In genomic region chr15:45402162-45402954, GRCh38 we compare ENCODE assay signal across 8 cellular contexts. TPM values are rescaled to one million over a fixed set of nuclear protein-coding genes. Genes with fewer than 3 reads are reported as not detected.
A peak's percentile ranks its signal among the peaks of the same experiment; 100 is the strongest.
DNase-seq lines count a peak whose midpoint lies in the region; ATAC-seq and TF ChIP-seq lines count a peak whose summit lies in the region.

No MANE protein-coding gene starts in this region.

- H3K27me3 Mint-ChIP-seq in T-helper 17 cell: peaks cover 2% of the 10 kb centered on the region

- H3K27ac ChIP-seq in angular gyrus (ENCODE audit: low read depth, low read length): peak overlapping the region; percentile 97
- peak overlapping the region; percentile 92 to 94 for H3K27ac ChIP-seq in right atrium auricular region
- H3K27ac ChIP-seq in prostate gland: peak overlapping the region; percentile 82 to 92
- peak overlapping the region; percentile 73 for H3K27ac ChIP-seq in urinary bladder (ENCODE audit: low read depth)

- H3K9me3 ChIP-seq in T-helper 17 cell (ENCODE audit: control insufficient read depth, low read length, poor library complexity, severe bottlenecking) (no peaks in the 10 kb centered on the region), right atrium auricular region (no peaks in the 10 kb centered on the region), prostate gland (no peaks in the 10 kb centered on the region)

- intact Hi-C loops in prostate gland (cut with DNase I): loop anchor here (2.0 to 5.0 kb wide), 4 partner anchors 24 to 235 kb away; partner anchors contain the start of genes BLOC1S6 and GATM

- H3K4me3 Mint-ChIP-seq in T-helper 17 cell: peak overlapping the region; percentile 90

- peak overlapping the region; percentile 89 for H3K27ac Mint-ChIP-seq in T-helper 17 cell

- peaks cover 27% of the 10 kb centered on the region for H3K4me1 Mint-ChIP-seq in T-helper 17 cell

- H3K36me3 Mint-ChIP-seq in T-helper 17 cell (ENCODE audit: low read depth): peaks cover 2% of the 10 kb centered on the region

- ATAC-seq in GM18499 (IDR thresholded peaks at IDR 0.05; ENCODE audit: insufficient read depth, unreplicated experiment): peak; percentile 78
- peak; percentile 85 for ATAC-seq in HG02938 (IDR thresholded peaks at IDR 0.05; ENCODE audit: unreplicated experiment)
- ATAC-seq in T-helper 17 cell: peak; percentile 94

- TF ChIP-seq CTCF in right atrium auricular region (IDR thresholded peaks at IDR 0.05) (no peak), prostate gland (IDR thresholded peaks at IDR 0.05) (peak in 1 of 4 experiments; percentile 12)

- H3K4me3 ChIP-seq in right atrium auricular region: peak overlapping the region; percentile 80 to 99
- H3K4me3 ChIP-seq in prostate gland: peak overlapping the region; percentile 88 to 94
- H3K4me3 ChIP-seq in urinary bladder (ENCODE audit: low read depth, low read length): peak overlapping the region; percentile 95

- H3K36me3 ChIP-seq in right atrium auricular region: peaks cover 15% of the 10 kb centered on the region
- H3K36me3 ChIP-seq in prostate gland: no peaks in the 10 kb centered on the region
- H3K36me3 ChIP-seq in urinary bladder (ENCODE audit: insufficient read depth): peaks cover 3% of the 10 kb centered on the region

- H3K27me3 ChIP-seq in right atrium auricular region (no peaks in the 10 kb centered on the region), prostate gland (replicated peaks; ENCODE audit: insufficient read depth) (no peaks in the 10 kb centered on the region)

- peak; percentile 77 for TF ChIP-seq POLR2A in prostate gland (IDR thresholded peaks at IDR 0.05)

- H3K4me1 ChIP-seq in right atrium auricular region (peaks cover 0 to 20% of the 10 kb centered on the region in 2 donors), prostate gland (replicated peaks) (no peaks in the 10 kb centered on the region), urinary bladder (ENCODE audit: insufficient read depth) (no peaks in the 10 kb centered on the region)

- WGBS in prostate gland: under 1% methylated on average over 79 of the region's 84 CpGs
- WGBS in urinary bladder: under 1% methylated on average over 84 of the region's 84 CpGs

- DNase-seq in NCI-H1694 treated with DMSO at 0.1 percent for 48 hours (lab: John Stamatoyannopoulos, UW) (peak; percentile 93), T-helper 17 cell (peak; percentile 87 to 93 (median 89)), right atrium auricular region (ENCODE audit: low spot score) (peak; percentile 95), prostate gland (ENCODE audit: low spot score) (peak; percentile 94)

RNA-seq across cellular contexts. Expression of gene GATM, which starts 24.0 kb away (rescaled TPM):
- under 1 TPM in 1 of 2 donors, not detected in 1; 0.32 TPM for total RNA-seq in T-helper 17 cell
- total RNA-seq in right atrium auricular region: 10 to 100 TPM; 36.0 to 38.2 TPM
- total RNA-seq in prostate gland: 100 to 1,000 TPM in 1 of 2 donors, 10 to 100 TPM in 1; 12.9 to 254 TPM
- total RNA-seq in urinary bladder: 83.8 TPM
- 21.8 TPM for polyA plus RNA-seq in urinary bladder

Comparison
In these comparisons a context has a peak if more than half of its experiments do, and no peak if none do; other contexts are left out.
1. Peak in every context shown above with its lines: DNase-seq, ATAC-seq, H3K4me3 ChIP-seq and H3K27ac ChIP-seq.
2. RNA of gene GATM, which starts 24.0 kb away (total RNA-seq): 12.9 to 254 TPM in prostate gland, 83.8 TPM in urinary bladder (single experiment) and 36.0 to 38.2 TPM in right atrium auricular region; 0.32 TPM in T-helper 17 cell; every median in the first group is over 10 times any median in the second.